18 cellular contexts compared by ENCODE assay signal in genomic region chr1:21654209-21654608, GRCh38. TPM values are rescaled to one million over a fixed set of nuclear protein-coding genes. Genes with fewer than 3 reads are reported as not detected.
A peak's percentile ranks its signal among the peaks of the same experiment; 100 is the strongest.
DNase-seq lines count a peak whose midpoint lies in the region; ATAC-seq, FAIRE-seq and TF ChIP-seq lines count a peak whose summit lies in the region.
"Had no signal": no experiment of that assay in that cellular context is flagged by ENCODE, and none has a peak within 500 bp of the region (broad histone marks: within the 10 kb centered on the region; RNA-seq: fewer than 3 reads in every experiment).

No MANE protein-coding gene starts in this region.

- no peak overlapping the region for H3K4me3 ChIP-seq in A673 (ENCODE audit: low read depth, low read length, poor library complexity, severe bottlenecking)
- no peak overlapping the region for H3K4me3 ChIP-seq in osteoblast (ENCODE audit: insufficient read depth, low read length)
- no peak overlapping the region for H3K4me3 ChIP-seq in aorta (ENCODE audit: low read length in 2 of 2)
- H3K4me3 ChIP-seq: GM23248 had no signal

- TF ChIP-seq CTCF in A673 (conservative IDR thresholded peaks at IDR 0.05; ENCODE audit: low read depth, low read length): no peak
- no peak for TF ChIP-seq CTCF in brain (conservative IDR thresholded peaks at IDR 0.05)
- no peak for TF ChIP-seq CTCF in osteoblast (IDR thresholded peaks at IDR 0.05; ENCODE audit: extremely low read depth, low read depth, low read length)

- H3K27me3 ChIP-seq in A673 (replicated peaks; ENCODE audit: insufficient read depth, low read depth, low read length, poor library complexity) (no peaks in the 10 kb centered on the region), layer of hippocampus (ENCODE audit: control insufficient read depth, insufficient read depth, low read length) (no peaks in the 10 kb centered on the region), osteoblast (ENCODE audit: insufficient read depth, low read length) (peaks cover 23% of the 10 kb centered on the region), aorta (ENCODE audit: control insufficient read depth in 1 of 2, insufficient read depth in 2 of 2, low read length in 1 of 2) (no peaks in the 10 kb centered on the region)

- H3K4me1 ChIP-seq in A673 (ENCODE audit: insufficient read depth, low read length, poor library complexity, severe bottlenecking) (peaks cover 62% of the 10 kb centered on the region), osteoblast (ENCODE audit: insufficient read depth, low read length) (no peaks in the 10 kb centered on the region), aorta (ENCODE audit: control insufficient read depth in 1 of 2, insufficient read depth in 2 of 2, low read length in 2 of 2) (no peaks in the 10 kb centered on the region)

- H3K27ac ChIP-seq in A673 (ENCODE audit: low read depth, low read length, poor library complexity, severe bottlenecking): peak overlapping the region; percentile 80
- peak overlapping the region; percentile 39 for H3K27ac ChIP-seq in layer of hippocampus (ENCODE audit: low read depth, low read length)
- no peak overlapping the region for H3K27ac ChIP-seq in osteoblast (ENCODE audit: low read depth, low read length)
- H3K27ac ChIP-seq in aorta (ENCODE audit: low read depth in 1 of 2, low read length in 2 of 2): no peak overlapping the region
- H3K27ac ChIP-seq: GM23248 had no signal

- ATAC-seq in aorta (ENCODE audit: low FRiP score) (no peak), GM19452 (IDR thresholded peaks at IDR 0.05; ENCODE audit: unreplicated experiment) (no peak)
- ATAC-seq: HCT116 had no signal

- H3K9me3 Mint-ChIP-seq in brain: peaks cover 0 to 5% (median 0%) of the 10 kb centered on the region in 5 experiments
- H3K9me3 Mint-ChIP-seq: CD4-positive, alpha-beta memory T cell had no signal

- no peaks in the 10 kb centered on the region for H3K9me3 ChIP-seq in A673 (ENCODE audit: low read depth, low read length, poor library complexity, severe bottlenecking)
- H3K9me3 ChIP-seq in osteoblast (ENCODE audit: low read depth, low read length): no peaks in the 10 kb centered on the region
- no peaks in the 10 kb centered on the region for H3K9me3 ChIP-seq in aorta (ENCODE audit: control insufficient read depth, low read length)
- H3K9me3 ChIP-seq: Caco-2 had no signal

- POLR2A ChIA-PET in A673 (lab: Charles Lee; ENCODE audit: low non-redundant PET): no interaction called here

- no peak overlapping the region for H2AFZ ChIP-seq in osteoblast (ENCODE audit: low read length)
- H2AFZ ChIP-seq: GM23248 had no signal

- CTCF ChIA-PET in A673 (lab: Charles Lee): interaction anchor here (1.5 kb wide), 1 partner anchor 9 kb away, joined by 3 read pairs; no protein-coding TSS in a partner anchor

- H3K36me3 ChIP-seq in A673 (ENCODE audit: insufficient read depth, low read length, poor library complexity, severe bottlenecking) (no peaks in the 10 kb centered on the region), osteoblast (ENCODE audit: insufficient read depth, low read length) (no peaks in the 10 kb centered on the region), aorta (ENCODE audit: control insufficient read depth in 1 of 2, insufficient read depth in 2 of 2, low read length in 1 of 2) (no peaks in the 10 kb centered on the region)

- no peaks in the 10 kb centered on the region for H3K79me2 ChIP-seq in osteoblast (ENCODE audit: insufficient read depth, low read length)

- peaks cover 8% of the 10 kb centered on the region for H3K27me3 Mint-ChIP-seq in brain
- H3K27me3 Mint-ChIP-seq: CD4-positive, alpha-beta memory T cell had no signal

- peaks cover 74% of the 10 kb centered on the region for H3K4me1 Mint-ChIP-seq in brain

- FAIRE-seq in GM19239 (lab: Jason Lieb, UNC): no peak
- FAIRE-seq: H54 had no signal

- BruUV-seq in A673 (replicated peaks; lab: Mats Ljungman, UMichigan): no TSS peak

- peak overlapping the region in 3 of 5 experiments; percentile 43 to 69 (median 61) for H3K27ac Mint-ChIP-seq in brain
- H3K27ac Mint-ChIP-seq: B cell had no signal

- peaks cover 3% of the 10 kb centered on the region for H4K20me1 ChIP-seq in osteoblast (ENCODE audit: insufficient read depth, low read length)

- H3K4me3 Mint-ChIP-seq in brain: peak overlapping the region in 1 of 5 experiments; percentile 56
- H3K4me3 Mint-ChIP-seq: B cell had no signal

- no peak for DNase-seq in A673 (ENCODE audit: low spot score)
- peak; percentile 59 for DNase-seq in osteoblast (ENCODE audit: insufficient read length, low spot score, missing footprints)
- DNase-seq in GM19239 (ENCODE audit: insufficient read length, low spot score): no peak
- DNase-seq in COLO668 (lab: John Stamatoyannopoulos, UW; ENCODE audit: unreplicated experiment): no peak
- no peak for DNase-seq in aorta
- DNase-seq: 8988T; Caco-2; CD4-positive, alpha-beta memory T cell; DND-41; GDM1; GM23248; IMR-90 had no signal

- WGBS in aorta, 2 donors: 86 to 88% methylated on average over 6 of the region's 6 CpGs

- intact Hi-C loops in A673 (cut with micrococcal nuclease; ENCODE audit: unreplicated experiment): loop anchor here (10.0 kb wide), 1 partner anchor 399 kb away; no protein-coding TSS in a partner anchor
- intact Hi-C loops in aorta (cut with DNase I): loop anchor here in 1 of 2 donors (10.0 kb wide), 1 partner anchor 429 kb away; no protein-coding TSS in a partner anchor

- H3K4me2 ChIP-seq in osteoblast (ENCODE audit: insufficient read depth, low read length): no peak overlapping the region

- no peaks in the 10 kb centered on the region for H3K36me3 Mint-ChIP-seq in brain
- H3K36me3 Mint-ChIP-seq: CD4-positive, alpha-beta memory T cell had no signal

RNA-seq across cellular contexts. Expression of gene RAP1GAP, which starts 14.9 kb away (rescaled TPM):
- total RNA-seq in A673 (2021) (37.7 and 40.3 TPM in 2 replicates), osteoblast (under 0.01 and 0.29 TPM in 2 replicates), aorta (under 1 TPM; 0.58 to 0.84 TPM)
- polyA plus RNA-seq in brain (ENCODE audit: insufficient read depth, low read depth, low replicate concordance) (60.7 TPM), aorta (1 to 10 TPM in 1 of 2 donors, under 1 TPM in 1; 0.33 to 4.9 TPM)
- polyA plus RNA-seq: CD4-positive, alpha-beta memory T cell had no signal

Comparison
In these comparisons a context has a peak if more than half of its experiments do, and no peak if none do; other contexts are left out.
1. H3K27ac ChIP-seq: peak in A673 (single experiment) and layer of hippocampus (single experiment); none in osteoblast (single experiment) and aorta (0 of 2).
2. RNA of gene RAP1GAP, which starts 14.9 kb away (total RNA-seq): 37.7 to 40.3 TPM in A673; 0.58 to 0.84 TPM in aorta and under 0.01 to 0.29 TPM in osteoblast; every median in the first group is over 10 times any median in the second.